ENCODE assay signal across 1 cellular context in genomic region chr10:61586829-61587228, GRCh38.
TF ChIP-seq lines count a peak whose summit lies in the region.

No MANE protein-coding gene starts in this region.

TF ChIP-seq in K562, 482 proteins besides CTCF, POLR2A, EP300 and RAD21 (continued from another document):
- TF ChIP-seq CREB5 (CRISPR knock-in tag; IDR thresholded peaks at IDR 0.05) (no peak), ZNF766 (CRISPR knock-in tag; conservative IDR thresholded peaks at IDR 0.05) (no peak), SIRT6 (IDR thresholded peaks at IDR 0.05; ENCODE audit: low read depth, low read length) (no peak), MECOM (CRISPR knock-in tag; IDR thresholded peaks at IDR 0.05) (peak; percentile 81; the same call in 1 of the 2 replicates), HES1 (IDR thresholded peaks at IDR 0.05; ENCODE audit: low read depth) (0 out of 2 replicates have a peak, but pooled peaks have one; percentile 6), NR2C1 (IDR thresholded peaks at IDR 0.05) (no peak), NR2C1 (tag; IDR thresholded peaks at IDR 0.05) (no peak), CBFA2T2 (conservative IDR thresholded peaks at IDR 0.05) (0 out of 2 replicates have a peak, but pooled peaks have one; percentile 5), MCM5 (IDR thresholded peaks at IDR 0.05; ENCODE audit: low read depth) (no peak), TSC22D4 (tag; IDR thresholded peaks at IDR 0.05) (no peak), ZBTB40 (IDR thresholded peaks at IDR 0.05) (no peak), ZBTB40 (CRISPR knock-in tag; IDR thresholded peaks at IDR 0.05) (no peak), RERE (CRISPR knock-in tag; IDR thresholded peaks at IDR 0.05; ENCODE audit: borderline replicate concordance) (no peak), ZNF3 (CRISPR knock-in tag; IDR thresholded peaks at IDR 0.05) (no peak), RBM15 (IDR thresholded peaks at IDR 0.05; ENCODE audit: insufficient read depth, low read length) (no peak), CTBP1 (IDR thresholded peaks at IDR 0.05; ENCODE audit: borderline replicate concordance) (peak; percentile 29; the same call in 1 of the 2 replicates)
